ENCODE assay signal across 8 cellular contexts in the genomic region with DNA sequence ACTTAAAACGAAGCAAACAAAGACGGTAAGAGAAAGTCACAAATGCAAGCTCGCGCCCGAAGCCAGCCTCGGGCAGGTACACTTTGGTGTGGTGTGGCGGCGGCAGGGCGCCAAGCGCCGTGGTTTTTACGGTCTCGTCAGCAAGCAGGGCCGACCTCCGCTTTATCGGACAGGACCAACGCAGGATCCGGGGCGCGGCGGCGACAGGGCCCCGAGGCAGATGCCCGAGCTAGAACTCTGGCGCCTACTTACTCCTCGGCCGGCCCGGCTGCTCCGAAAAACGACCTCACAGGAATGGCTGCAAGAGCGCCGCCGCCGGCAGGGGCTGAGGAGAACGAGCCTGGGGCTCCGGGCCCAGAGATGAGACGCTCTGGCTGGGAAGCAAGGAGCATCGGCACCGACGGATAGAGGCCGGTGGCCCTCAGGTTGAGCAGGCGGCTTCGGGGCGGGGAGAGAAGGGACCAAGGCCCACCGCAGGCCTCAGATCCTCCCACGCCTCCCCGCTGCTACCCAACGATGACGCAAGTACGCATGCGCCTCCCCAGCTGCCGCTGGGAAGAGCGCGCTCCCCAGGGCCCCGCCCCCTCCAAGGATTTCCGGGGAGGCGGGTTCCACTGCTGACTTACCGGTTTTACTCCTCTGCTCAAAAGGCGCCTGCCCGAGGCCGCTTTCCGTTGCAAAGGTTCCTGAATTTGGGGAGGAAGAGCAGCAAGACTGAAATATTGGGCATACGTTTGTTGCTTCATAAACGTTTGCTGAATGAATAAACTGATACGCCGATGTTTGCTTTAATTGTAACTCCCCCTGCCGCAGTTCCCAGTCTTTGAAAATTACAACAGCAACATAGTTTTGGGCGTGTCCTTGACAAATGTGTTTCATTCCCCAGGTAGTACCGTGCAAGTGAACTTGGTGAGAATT.
DNase-seq lines count a peak whose midpoint lies in the region; ATAC-seq and TF ChIP-seq lines count a peak whose summit lies in the region.

No MANE protein-coding gene starts in this region.

- peak overlapping the region; percentile 72 for H3K4me3 ChIP-seq in colonic mucosa

- peak; percentile 78 for ATAC-seq in GM19324 (IDR thresholded peaks at IDR 0.05; ENCODE audit: low FRiP score, unreplicated experiment)
- peak; percentile 59 for ATAC-seq in HG03460 (IDR thresholded peaks at IDR 0.05; ENCODE audit: unreplicated experiment)

- intact Hi-C loops in colonic mucosa (cut with DNase I), result no loop called here

- peak overlapping the region; percentile 99 for H3K27ac ChIP-seq in colonic mucosa
- H3K27ac ChIP-seq in layer of hippocampus (ENCODE audit: low read depth, low read length), result peak overlapping the region; percentile 98

- peak; percentile 45 to 95 (median 88) for DNase-seq in C1 segment of cervical spinal cord (lab: John Stamatoyannopoulos, UW)
- peak; percentile 88 to 96 for DNase-seq in NCI-H524 (lab: John Stamatoyannopoulos, UW)
- peak; percentile 96 to 98 for DNase-seq in activated CD4-positive, alpha-beta T cell treated with anti-CD3 and anti-CD28 coated beads for 4 hours
- peak; percentile 96 for DNase-seq in colonic mucosa
- DNase-seq in stimulated activated CD4-positive, alpha-beta T cell treated with anti-CD3 and anti-CD28 coated beads, Interleukin-1b, Interleukin-23, amount 100 ng/mL, for 24 hours (ENCODE audit: low read depth in 4 of 4, low spot score in 1 of 4), result peak; percentile 93 to 97 (median 95)

- H3K36me3 ChIP-seq in colonic mucosa, result no peaks in the 10 kb centered on the region

- no peak for TF ChIP-seq CTCF in colonic mucosa (IDR thresholded peaks at IDR 0.05)

- H3K27me3 ChIP-seq in colonic mucosa, result no peaks in the 10 kb centered on the region
- no peaks in the 10 kb centered on the region for H3K27me3 ChIP-seq in layer of hippocampus (ENCODE audit: control insufficient read depth, insufficient read depth, low read length)

- H3K9me3 ChIP-seq in colonic mucosa, result no peaks in the 10 kb centered on the region

- peak overlapping the region; percentile 83 to 88 for H3K9ac ChIP-seq in colonic mucosa (ENCODE audit: low read depth in 2 of 2, low read length in 2 of 2)

- peaks cover 11% of the 10 kb centered on the region for H3K4me1 ChIP-seq in colonic mucosa

Comparison
In these comparisons a context has a peak if more than half of its experiments do, and no peak if none do; other contexts are left out.
1. Peak in every context shown above with its lines: DNase-seq, ATAC-seq, H3K4me3 ChIP-seq and H3K27ac ChIP-seq.